8 cellular contexts compared by ENCODE assay signal in the genomic region with DNA sequence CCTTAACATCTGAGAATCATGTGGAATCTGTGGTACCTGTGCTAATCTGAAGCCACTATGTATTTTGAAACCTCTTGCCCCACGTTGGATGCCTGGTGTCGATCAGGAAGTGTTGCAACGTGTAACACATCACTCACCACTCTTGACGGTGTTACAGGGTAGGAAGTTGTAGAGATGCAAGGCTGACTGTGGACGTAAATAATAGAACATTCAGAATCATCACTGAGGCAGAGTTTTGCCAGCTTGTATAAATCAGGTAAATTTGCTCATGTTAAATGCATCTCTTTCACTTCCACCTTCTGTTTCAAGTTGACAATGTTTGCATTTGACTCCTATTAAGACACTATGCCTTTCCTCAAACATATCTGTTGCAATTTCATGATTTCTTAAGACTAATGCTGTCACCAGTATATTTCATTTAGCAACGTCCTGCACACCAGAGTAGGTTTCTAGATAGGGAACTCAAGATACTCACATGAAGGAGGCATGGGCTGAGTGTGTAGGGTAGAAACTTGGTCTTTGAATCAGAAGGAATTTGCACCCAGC. TPM values are rescaled to one million over a fixed set of nuclear protein-coding genes. Genes with fewer than 3 reads are reported as not detected.
DNase-seq lines count a peak whose midpoint lies in the region; ATAC-seq, FAIRE-seq and TF ChIP-seq lines count a peak whose summit lies in the region.

No MANE protein-coding gene starts in this region.

- ATAC-seq in GM18502 (IDR thresholded peaks at IDR 0.05; ENCODE audit: poor library complexity, unreplicated experiment) (peak; percentile 69), left lung (peak; percentile 71)

- WGBS in small intestine, 3 donors: 55 to 70% (median 67%) methylated on average over 6 of the region's 6 CpGs

- no peaks in the 10 kb centered on the region for H3K27me3 ChIP-seq in left lung
- H3K27me3 ChIP-seq in WERI-Rb-1 (ENCODE audit: insufficient read depth, low read depth, severe bottlenecking): no peaks in the 10 kb centered on the region
- no peaks in the 10 kb centered on the region for H3K27me3 ChIP-seq in small intestine (ENCODE audit: control insufficient read depth in 2 of 2, insufficient read depth in 2 of 2, low read length in 2 of 2)

- H3K9me3 ChIP-seq in left lung: no peaks in the 10 kb centered on the region
- no peaks in the 10 kb centered on the region for H3K9me3 ChIP-seq in WERI-Rb-1 (ENCODE audit: severe bottlenecking)
- H3K9me3 ChIP-seq in small intestine (ENCODE audit: control insufficient read depth, low read depth): no peaks in the 10 kb centered on the region

- H3K27ac ChIP-seq in left lung (peak overlapping the region in 1 of 2 donors; percentile 77), WERI-Rb-1 (no peak overlapping the region), small intestine (ENCODE audit: low read depth in 1 of 2, low read length in 1 of 2) (no peak overlapping the region)

- no peak for FAIRE-seq in small intestine (lab: Jason Lieb, UNC)

- H3K4me1 ChIP-seq in left lung (peaks cover 0 to 47% of the 10 kb centered on the region in 2 donors), small intestine (ENCODE audit: control insufficient read depth in 2 of 2, insufficient read depth in 1 of 2, low read depth in 1 of 2, low read length in 1 of 2) (no peaks in the 10 kb centered on the region)

- DNase-seq in HCEC 1CT (peak; percentile 66), Kasumi-1 (lab: John Stamatoyannopoulos, UW) (peak; percentile 47 to 69), left lung (no peak), WERI-Rb-1 (no peak), middle frontal gyrus (ENCODE audit: extremely low spot score, low spot score) (no peak), small intestine (no peak)
- DNase-seq in central memory CD4-positive, alpha-beta T cell: no peak

- intact Hi-C loops in left lung (cut with DNase I): no loop called here

- TF ChIP-seq CTCF in left lung (IDR thresholded peaks at IDR 0.05) (no peak), WERI-Rb-1 (IDR thresholded peaks at IDR 0.05; ENCODE audit: low read depth, low read length) (no peak)

- H3K36me3 ChIP-seq in left lung (no peaks in the 10 kb centered on the region), WERI-Rb-1 (no peaks in the 10 kb centered on the region), small intestine (ENCODE audit: control insufficient read depth in 2 of 2, insufficient read depth in 2 of 2, low read length in 2 of 2) (no peaks in the 10 kb centered on the region)

- no peak overlapping the region for H3K4me3 ChIP-seq in left lung
- H3K4me3 ChIP-seq in WERI-Rb-1 (ENCODE audit: low read depth, low read length): no peak overlapping the region
- no peak overlapping the region for H3K4me3 ChIP-seq in small intestine (ENCODE audit: low read depth in 1 of 2, low read length in 2 of 2)

RNA-seq across cellular contexts. Expression of a gene that starts 38.1 kb away (rescaled TPM):
- 10 to 100 TPM; 22.9 to 45.9 TPM for total RNA-seq in left lung
- polyA plus RNA-seq in small intestine: 1 to 10 TPM in 2 of 3 donors, under 1 TPM in 1; 0.67 to 9.5 (median 8.4) TPM

Comparison
In these comparisons a context has a peak if more than half of its experiments do, and no peak if none do; other contexts are left out.
1. DNase-seq: peak in HCEC 1CT (single experiment) and Kasumi-1 (2 of 2); none in left lung (0 of 2), central memory CD4-positive, alpha-beta T cell (single experiment), WERI-Rb-1 (single experiment), middle frontal gyrus (single experiment) and small intestine (single experiment).